In genomic region chr14:33070474-33070873, GRCh38 we compare ENCODE assay signal across 18 cellular contexts.
A peak's percentile ranks its signal among the peaks of the same experiment; 100 is the strongest.
DNase-seq lines count a peak whose midpoint lies in the region; ATAC-seq, FAIRE-seq and TF ChIP-seq lines count a peak whose summit lies in the region.
"Had no signal": no experiment of that assay in that cellular context is flagged by ENCODE, and none has a peak within 500 bp of the region (broad histone marks: within the 10 kb centered on the region; RNA-seq: fewer than 3 reads in every experiment).

No MANE protein-coding gene starts in this region.

- no peak overlapping the region for H3K9ac ChIP-seq in HepG2 (ENCODE audit: insufficient read depth, low read depth, low read length)
- no peak overlapping the region for H3K9ac ChIP-seq in neural progenitor cell
- H3K9ac ChIP-seq: BLaER1 treated with 17β-estradiol and CSF1 and Interleukin-3, amounts not matched to agents 10 nM and 100 nM had no signal

- H3K36me3 ChIP-seq in HepG2 (replicated peaks in 1 of 2; ENCODE audit: control insufficient read depth in 1 of 2, insufficient read depth in 2 of 2, low read length in 2 of 2) = no peaks in the 10 kb centered on the region
- H3K36me3 ChIP-seq in right lobe of liver = no peaks in the 10 kb centered on the region
- no peaks in the 10 kb centered on the region for H3K36me3 ChIP-seq in neural progenitor cell
- no peaks in the 10 kb centered on the region for H3K36me3 ChIP-seq in heart left ventricle
- H3K36me3 ChIP-seq: BLaER1 treated with 17β-estradiol and CSF1 and Interleukin-3, amounts not matched to agents 10 nM and 100 nM had no signal

- H3K9me3 Mint-ChIP-seq in neural progenitor cell = no peaks in the 10 kb centered on the region
- H3K9me3 Mint-ChIP-seq: CD8-positive, alpha-beta T cell; GM23338; HFFc6 had no signal

- BruUV-seq in HepG2 (replicated peaks; lab: Mats Ljungman, UMichigan) = no TSS peak

- intact Hi-C loops in HepG2 (cut with micrococcal nuclease; ENCODE audit: unreplicated experiment) (no loop called here), right lobe of liver (cut with DNase I) (no loop called here), heart left ventricle (cut with DNase I) (no loop called here)

- ATAC-seq in HepG2 = peak; percentile 66
- no peak for ATAC-seq in right lobe of liver
- no peak for ATAC-seq in heart left ventricle
- no peak for ATAC-seq in HG02840 (IDR thresholded peaks at IDR 0.05; ENCODE audit: low FRiP score, unreplicated experiment)
- ATAC-seq: CD8-positive, alpha-beta T cell; GM23338; HCT116 had no signal

- DNase-seq in HepG2 (ENCODE audit: low spot score) (no peak), right lobe of liver (no peak), neural progenitor cell (ENCODE audit: low spot score) (no peak), putamen (ENCODE audit: low spot score) (peak; percentile 20), heart left ventricle (no peak)
- no peak for DNase-seq in stimulated activated naive CD4-positive, alpha-beta T cell treated with Interleukin-2 at 50 U/mL for 16 hours (lab: John Stamatoyannopoulos, UW)
- DNase-seq: Calu3; CD8-positive, alpha-beta T cell; DMS79 treated with DMSO at 0.1 percent for 48 hours; GF-D8; HFFc6 had no signal

- no peaks in the 10 kb centered on the region for H3K27me3 ChIP-seq in HepG2 (ENCODE audit: control insufficient read depth in 1 of 2, insufficient read depth in 2 of 2, low read length in 2 of 2)
- H3K27me3 ChIP-seq in right lobe of liver = no peaks in the 10 kb centered on the region
- no peaks in the 10 kb centered on the region for H3K27me3 ChIP-seq in neural progenitor cell
- H3K27me3 ChIP-seq in heart left ventricle = no peaks in the 10 kb centered on the region
- H3K27me3 ChIP-seq: BLaER1 treated with 17β-estradiol and CSF1 and Interleukin-3, amounts not matched to agents 10 nM and 100 nM had no signal

- peaks cover 37% of the 10 kb centered on the region for H3K4me1 Mint-ChIP-seq in neural progenitor cell
- H3K4me1 Mint-ChIP-seq: B cell, GM23338 had no signal

- no peaks in the 10 kb centered on the region for H4K20me1 ChIP-seq in HepG2 (ENCODE audit: insufficient read depth, low read length)
- H4K20me1 ChIP-seq in neural progenitor cell (ENCODE audit: low read depth) = no peaks in the 10 kb centered on the region
- H4K20me1 ChIP-seq: BLaER1 treated with 17β-estradiol and CSF1 and Interleukin-3, amounts not matched to agents 10 nM and 100 nM had no signal

- no peak for FAIRE-seq in HepG2 (lab: Jason Lieb, UNC)
- FAIRE-seq: H54 had no signal

- peaks cover 2% of the 10 kb centered on the region for H3K36me3 Mint-ChIP-seq in neural progenitor cell
- H3K36me3 Mint-ChIP-seq: CD8-positive, alpha-beta T cell had no signal

- CTCF ChIA-PET in HepG2 (lab: Yijun Ruan, JAX; ENCODE audit: low intra/inter-chr PET ratio, low total read pairs) = no interaction called here

- H3K4me1 ChIP-seq in HepG2 (ENCODE audit: insufficient read depth, low read length) (no peaks in the 10 kb centered on the region), right lobe of liver (no peaks in the 10 kb centered on the region), neural progenitor cell (peaks cover 11% of the 10 kb centered on the region), heart left ventricle (no peaks in the 10 kb centered on the region)
- H3K4me1 ChIP-seq: BLaER1 treated with 17β-estradiol and CSF1 and Interleukin-3, amounts not matched to agents 10 nM and 100 nM had no signal

- no peaks in the 10 kb centered on the region for H3K27me3 Mint-ChIP-seq in neural progenitor cell (ENCODE audit: insufficient read depth, low read depth)
- H3K27me3 Mint-ChIP-seq: B cell had no signal

- POLR2A ChIA-PET in HepG2 (lab: Yijun Ruan, JAX) = no interaction called here

- H3K27ac ChIP-seq in HepG2 (ENCODE audit: extremely low read length, insufficient read depth, low read length) (no peak overlapping the region), right lobe of liver (no peak overlapping the region), neural progenitor cell (no peak overlapping the region), heart left ventricle (no peak overlapping the region)
- H3K27ac ChIP-seq: 22Rv1; BLaER1 treated with 17β-estradiol and CSF1 and Interleukin-3, amounts not matched to agents 10 nM and 100 nM had no signal

- H2AFZ ChIP-seq in HepG2 (ENCODE audit: low read length) (no peak overlapping the region), neural progenitor cell (replicated peaks) (peak overlapping the region; percentile 58)
- H2AFZ ChIP-seq: GM23338 had no signal

- no peak for TF ChIP-seq RAD21 in HepG2 (CRISPR knock-in tag; IDR thresholded peaks at IDR 0.05)

- H3K4me2 ChIP-seq in HepG2 (ENCODE audit: low read depth, low read length) = no peak overlapping the region
- H3K4me2 ChIP-seq in neural progenitor cell = no peak overlapping the region
- H3K4me2 ChIP-seq: BLaER1 treated with 17β-estradiol and CSF1 and Interleukin-3, amounts not matched to agents 10 nM and 100 nM; GM23338 had no signal

- no peak for TF ChIP-seq EP300 in HepG2 (IDR thresholded peaks at IDR 0.05; ENCODE audit: low read depth in 2 of 2, low read length in 2 of 2)
- TF ChIP-seq EP300 in HepG2 (CRISPR knock-in tag; IDR thresholded peaks at IDR 0.05; ENCODE audit: borderline replicate concordance) = no peak

- peaks cover 5% of the 10 kb centered on the region; the same call in 1 of the 2 replicates for H3K9me3 ChIP-seq in HepG2 (ENCODE audit: low read length)
- no peaks in the 10 kb centered on the region for H3K9me3 ChIP-seq in right lobe of liver
- H3K9me3 ChIP-seq in neural progenitor cell (ENCODE audit: low read depth) = no peaks in the 10 kb centered on the region
- H3K9me3 ChIP-seq in heart left ventricle = no peaks in the 10 kb centered on the region
- H3K9me3 ChIP-seq: BLaER1 treated with 17β-estradiol and CSF1 and Interleukin-3, amounts not matched to agents 10 nM and 100 nM had no signal

- WGBS in HepG2 (ENCODE audit: low lambda C conversion rate) = 29% methylated on average over 5 of the region's 5 CpGs
- 50% methylated on average over 5 of the region's 5 CpGs for WGBS in right lobe of liver (ENCODE audit: insufficient coverage, low coverage, low lambda C conversion rate, missing lambda C conversion rate)
- WGBS in heart left ventricle, 4 donors = 92 to 94% (median 92%) methylated on average over 5 of the region's 5 CpGs

- TF ChIP-seq CTCF in HepG2 (CRISPR knock-in tag; IDR thresholded peaks at IDR 0.05) (no peak), right lobe of liver (IDR thresholded peaks at IDR 0.05) (no peak), neural progenitor cell (IDR thresholded peaks at IDR 0.05) (no peak), heart left ventricle (IDR thresholded peaks at IDR 0.05) (no peak)

- in situ Hi-C loops in HepG2 (cut with HindIII; ENCODE audit: extremely low pct_ligation_motif_present, low pct_unique_long_range_greater_than_20kb) = no loop called here

- H3K79me2 ChIP-seq in HepG2 (ENCODE audit: insufficient read depth, low read length) = no peaks in the 10 kb centered on the region
- H3K79me2 ChIP-seq in neural progenitor cell (ENCODE audit: low read depth) = no peaks in the 10 kb centered on the region

- H3K4me3 Mint-ChIP-seq in neural progenitor cell = no peak overlapping the region
- H3K4me3 Mint-ChIP-seq: B cell; CD8-positive, alpha-beta T cell; GM23338; HFFc6 had no signal

- no peak overlapping the region for H3K27ac Mint-ChIP-seq in neural progenitor cell
- H3K27ac Mint-ChIP-seq: B cell; CD8-positive, alpha-beta T cell; GM23338; HFFc6 had no signal

- H3K4me3 ChIP-seq in HepG2 (replicated peaks in 1 of 3; ENCODE audit: insufficient read depth in 1 of 3, low read depth in 2 of 3, low read length in 3 of 3) = no peak overlapping the region
- H3K4me3 ChIP-seq in right lobe of liver = no peak overlapping the region
- no peak overlapping the region for H3K4me3 ChIP-seq in neural progenitor cell
- H3K4me3 ChIP-seq in heart left ventricle = no peak overlapping the region
- H3K4me3 ChIP-seq: BLaER1 treated with 17β-estradiol and CSF1 and Interleukin-3, amounts not matched to agents 10 nM and 100 nM; GM23338 had no signal

- H3F3A ChIP-seq in neural progenitor cell (ENCODE audit: low read depth) = no peaks in the 10 kb centered on the region

- TF ChIP-seq POLR2A in HepG2 (IDR thresholded peaks at IDR 0.05; ENCODE audit: insufficient read depth in 1 of 2, low read depth in 2 of 2, low read length in 2 of 2) = no peak
- no peak for TF ChIP-seq POLR2A in right lobe of liver (IDR thresholded peaks at IDR 0.05)
- no peak for TF ChIP-seq POLR2A in heart left ventricle (IDR thresholded peaks at IDR 0.05)

TF ChIP-seq in HepG2, 621 proteins besides CTCF, POLR2A, EP300 and RAD21 (continues in another document):
- TF ChIP-seq ATF5 (CRISPR knock-in tag; IDR thresholded peaks at IDR 0.05; ENCODE audit: low read depth) (no peak), ZNF773 (CRISPR knock-in tag; IDR thresholded peaks at IDR 0.05; ENCODE audit: borderline replicate concordance) (no peak)
- TF ChIP-seq, protein P1, sequence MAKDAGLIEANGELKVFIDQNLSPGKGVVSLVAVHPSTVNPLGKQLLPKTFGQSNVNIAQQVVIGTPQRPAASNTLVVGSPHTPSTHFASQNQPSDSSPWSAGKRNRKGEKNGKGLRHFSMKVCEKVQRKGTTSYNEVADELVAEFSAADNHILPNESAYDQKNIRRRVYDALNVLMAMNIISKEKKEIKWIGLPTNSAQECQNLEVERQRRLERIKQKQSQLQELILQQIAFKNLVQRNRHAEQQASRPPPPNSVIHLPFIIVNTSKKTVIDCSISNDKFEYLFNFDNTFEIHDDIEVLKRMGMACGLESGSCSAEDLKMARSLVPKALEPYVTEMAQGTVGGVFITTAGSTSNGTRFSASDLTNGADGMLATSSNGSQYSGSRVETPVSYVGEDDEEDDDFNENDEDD (CRISPR knock-in tag; IDR thresholded peaks at IDR 0.05; ENCODE audit: borderline replicate concordance) = no peak
